In genomic region chr9:737400-738120, GRCh38 we compare ENCODE assay signal across 14 cellular contexts.
DNase-seq lines count a peak whose midpoint lies in the region; ATAC-seq and TF ChIP-seq lines count a peak whose summit lies in the region.
"Had no signal": no experiment of that assay in that cellular context is flagged by ENCODE, and none has a peak within 500 bp of the region (broad histone marks: within the 10 kb centered on the region; RNA-seq: fewer than 3 reads in every experiment).

No MANE protein-coding gene starts in this region.

- 52 to 72% methylated on average over 7 of the region's 7 CpGs for WGBS in lower leg skin, 2 donors

- ATAC-seq in HG02798 (IDR thresholded peaks at IDR 0.05; ENCODE audit: poor library complexity, unreplicated experiment): no peak
- ATAC-seq: activated CD4-positive, alpha-beta T cell treated with anti-CD3 and anti-CD28 coated beads for 36 hours had no signal

- no peaks in the 10 kb centered on the region for H3K27me3 Mint-ChIP-seq in type B pancreatic cell
- H3K27me3 Mint-ChIP-seq: activated CD4-positive, alpha-beta T cell treated with anti-CD3 and anti-CD28 coated beads for 36 hours; CD8-positive, alpha-beta memory T cell had no signal

- H3K4me3 Mint-ChIP-seq in type B pancreatic cell: no peak overlapping the region
- H3K4me3 Mint-ChIP-seq: activated CD4-positive, alpha-beta T cell treated with anti-CD3 and anti-CD28 coated beads for 36 hours; CD8-positive, alpha-beta memory T cell; mesothelial cell of epicardium had no signal

- H3K27ac Mint-ChIP-seq in type B pancreatic cell: peak overlapping the region; percentile 55
- H3K27ac Mint-ChIP-seq: activated CD4-positive, alpha-beta T cell treated with anti-CD3 and anti-CD28 coated beads for 36 hours; mesothelial cell of epicardium had no signal

- H3K9me3 ChIP-seq in SJSA1 (replicated peaks): no peaks in the 10 kb centered on the region
- H3K9me3 ChIP-seq in fibroblast of lung (ENCODE audit: control insufficient read depth, insufficient read depth, low read depth, low read length): no peaks in the 10 kb centered on the region
- no peaks in the 10 kb centered on the region for H3K9me3 ChIP-seq in muscle layer of duodenum (ENCODE audit: control insufficient read depth in 1 of 2, low read length in 2 of 2)
- H3K9me3 ChIP-seq: body of pancreas, pancreas had no signal

- no peak overlapping the region for H3K4me3 ChIP-seq in SJSA1
- no peak overlapping the region for H3K4me3 ChIP-seq in fibroblast of lung (replicated peaks in 1 of 4; ENCODE audit: control extremely low read depth in 1 of 4, insufficient read depth in 1 of 4, low read depth in 3 of 4, low read length in 4 of 4)
- no peak overlapping the region for H3K4me3 ChIP-seq in muscle layer of duodenum (ENCODE audit: low read depth in 1 of 2, low read length in 2 of 2)
- no peak overlapping the region for H3K4me3 ChIP-seq in lower leg skin (ENCODE audit: low read depth, poor library complexity, severe bottlenecking)
- H3K4me3 ChIP-seq: body of pancreas, pancreas had no signal

- TF ChIP-seq CTCF in fibroblast of lung (conservative IDR thresholded peaks at IDR 0.05 in 1 of 2, IDR thresholded peaks at IDR 0.05 in 1 of 2; ENCODE audit: low read depth in 1 of 2, low read length in 2 of 2): no peak
- TF ChIP-seq CTCF in type B pancreatic cell (conservative IDR thresholded peaks at IDR 0.05): no peak
- TF ChIP-seq CTCF in lower leg skin (IDR thresholded peaks at IDR 0.05): no peak

- TF ChIP-seq POLR2A in lower leg skin (IDR thresholded peaks at IDR 0.05): no peak

- no peak overlapping the region for H2AFZ ChIP-seq in fibroblast of lung (ENCODE audit: low read length)

- H3K36me3 Mint-ChIP-seq in type B pancreatic cell: peaks cover 42% of the 10 kb centered on the region

- DNase-seq in SJSA1 (ENCODE audit: low read depth in 1 of 2, low spot score in 2 of 2) (no peak), fibroblast of lung (ENCODE audit: low read depth in 2 of 2) (no peak), type B pancreatic cell (ENCODE audit: extremely low spot score, unreplicated experiment) (no peak), lower leg skin (ENCODE audit: low spot score in 2 of 2) (no peak), SHP77 treated with DMSO at 0.1 percent for 48 hours (lab: John Stamatoyannopoulos, UW) (no peak)
- no peak for DNase-seq in activated CD8-positive, alpha-beta memory T cell treated with anti-CD3 and anti-CD28 coated beads for 24 hours
- DNase-seq: activated CD4-positive, alpha-beta T cell treated with anti-CD3 and anti-CD28 coated beads for 36 hours; CD8-positive, alpha-beta memory T cell; pancreas; T-helper 2 cell had no signal

- peak overlapping the region; percentile 4 for H3K9ac ChIP-seq in fibroblast of lung (ENCODE audit: insufficient read depth, low read length)

- no peaks in the 10 kb centered on the region for H3K4me1 Mint-ChIP-seq in type B pancreatic cell (ENCODE audit: unreplicated experiment)
- H3K4me1 Mint-ChIP-seq: activated CD4-positive, alpha-beta T cell treated with anti-CD3 and anti-CD28 coated beads for 36 hours; CD8-positive, alpha-beta memory T cell had no signal

- H3K27me3 ChIP-seq in SJSA1 (replicated peaks) (no peaks in the 10 kb centered on the region), fibroblast of lung (ENCODE audit: control insufficient read depth, insufficient read depth, low read length) (no peaks in the 10 kb centered on the region), muscle layer of duodenum (ENCODE audit: low read depth, low read length) (no peaks in the 10 kb centered on the region)
- H3K27me3 ChIP-seq: body of pancreas, pancreas had no signal

- no peaks in the 10 kb centered on the region for H3K79me2 ChIP-seq in fibroblast of lung (ENCODE audit: control insufficient read depth, insufficient read depth, low read length)

- no peaks in the 10 kb centered on the region for H4K20me1 ChIP-seq in fibroblast of lung (ENCODE audit: control insufficient read depth, extremely low read depth, insufficient read depth, low read length)

- intact Hi-C loops in lower leg skin (cut with DNase I; ENCODE audit: low total_unique reads): no loop called here

- H3K36me3 ChIP-seq in SJSA1 (peaks cover 28% of the 10 kb centered on the region), fibroblast of lung (ENCODE audit: control insufficient read depth, insufficient read depth, low read length) (peaks cover 7% of the 10 kb centered on the region), muscle layer of duodenum (ENCODE audit: control insufficient read depth in 1 of 2, insufficient read depth in 2 of 2, low read length in 2 of 2) (peaks cover 30 to 36% of the 10 kb centered on the region in 2 donors)

- H3K9me3 Mint-ChIP-seq in type B pancreatic cell: no peaks in the 10 kb centered on the region
- H3K9me3 Mint-ChIP-seq: CD8-positive, alpha-beta memory T cell; mesothelial cell of epicardium had no signal

- peak overlapping the region; percentile 60 for H3K4me2 ChIP-seq in fibroblast of lung (ENCODE audit: extremely low read depth, insufficient read depth, low read length)

- H3K27ac ChIP-seq in SJSA1: peak overlapping the region; percentile 82
- peak overlapping the region; percentile 87 for H3K27ac ChIP-seq in fibroblast of lung (ENCODE audit: insufficient read depth, low read length)
- H3K27ac ChIP-seq in muscle layer of duodenum (ENCODE audit: low read length): peak overlapping the region; percentile 85

- H3K4me1 ChIP-seq in SJSA1 (replicated peaks) (peaks cover 40% of the 10 kb centered on the region), fibroblast of lung (ENCODE audit: control insufficient read depth, extremely low read depth, insufficient read depth, low read length) (peaks cover 37% of the 10 kb centered on the region), muscle layer of duodenum (ENCODE audit: control insufficient read depth in 1 of 2, insufficient read depth in 2 of 2, low read length in 2 of 2) (peaks cover 8 to 42% of the 10 kb centered on the region in 2 donors)
- H3K4me1 ChIP-seq: body of pancreas, pancreas had no signal
